ENCODE assay signal across 6 cellular contexts in genomic region chr17:15210247-15210646, GRCh38. TPM values are rescaled to one million over a fixed set of nuclear protein-coding genes. Genes with fewer than 3 reads are reported as not detected.
"Had no signal": no experiment of that assay in that cellular context is flagged by ENCODE, and none has a peak within 500 bp of the region (broad histone marks: within the 10 kb centered on the region; RNA-seq: fewer than 3 reads in every experiment).

No MANE protein-coding gene starts in this region.

- ATAC-seq: GM23338, K562 had no signal

- DNase-seq: H9, HCEC 1CT, IMR-90 had no signal

- H3K4me3 ChIP-seq: GM23338, K562 had no signal

RNA-seq across cellular contexts. Expression of gene PMP22, which starts 54.9 kb away (rescaled TPM):
- total RNA-seq: HT-29 had no signal
